ENCODE assay signal across 17 cellular contexts in the genomic region with DNA sequence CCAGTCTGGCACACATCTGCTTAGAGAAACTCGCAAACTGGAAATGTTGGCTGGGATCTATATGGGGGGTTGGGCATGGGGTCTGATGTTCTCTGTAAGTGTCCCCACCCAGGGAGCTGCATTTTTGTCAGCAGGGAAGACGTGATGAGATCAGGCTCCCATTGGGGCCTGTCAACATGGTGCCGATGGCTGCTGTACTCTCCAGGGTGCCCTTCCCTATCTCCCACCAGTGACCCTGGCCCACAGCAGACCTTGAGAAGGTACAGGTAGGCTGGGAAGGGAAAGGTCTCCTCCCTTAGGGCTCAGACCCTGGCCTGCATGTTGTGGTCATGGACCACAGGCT.
DNase-seq lines count a peak whose midpoint lies in the region; ATAC-seq and TF ChIP-seq lines count a peak whose summit lies in the region.
"Had no signal": no experiment of that assay in that cellular context is flagged by ENCODE, and none has a peak within 500 bp of the region (broad histone marks: within the 10 kb centered on the region; RNA-seq: fewer than 3 reads in every experiment).

No MANE protein-coding gene starts in this region.

- H3K9ac ChIP-seq in colonic mucosa (ENCODE audit: low read depth in 2 of 2, low read length in 2 of 2), result no peak overlapping the region

- DNase-seq in HFFc6 (no peak), colonic mucosa (peak; percentile 17), thoracic aorta (ENCODE audit: low spot score) (no peak), dorsolateral prefrontal cortex (no peak), T-helper 17 cell (no peak)
- DNase-seq: activated gamma-delta T cell treated with Interleukin-2 at 50 U/mL for 16 hours; AML-193; central memory CD4-positive, alpha-beta T cell; effector memory CD8-positive, alpha-beta T cell; hippocampal formation; KBM-7; SIG-M5 had no signal

- H3K36me3 ChIP-seq in colonic mucosa, result no peaks in the 10 kb centered on the region
- H3K36me3 ChIP-seq in mesodermal cell (ENCODE audit: control insufficient read depth, insufficient read depth, low read length), result no peaks in the 10 kb centered on the region
- no peaks in the 10 kb centered on the region for H3K36me3 ChIP-seq in thoracic aorta

- H3K4me3 Mint-ChIP-seq in HFFc6 (peak overlapping the region; percentile 56), T-helper 17 cell (no peak overlapping the region)
- H3K4me3 Mint-ChIP-seq: effector memory CD8-positive, alpha-beta T cell; memory B cell; stimulated activated naive CD8-positive, alpha-beta T cell treated with anti-CD3 and anti-CD28 coated beads, Interleukin-15, Interleukin-2, amounts not matched to agents 100 ng/mL and 50 ng/mL, for 24 hours had no signal

- H3K27me3 Mint-ChIP-seq in HFFc6 (ENCODE audit: insufficient read depth), result no peaks in the 10 kb centered on the region
- peaks cover 36% of the 10 kb centered on the region for H3K27me3 Mint-ChIP-seq in T-helper 17 cell

- H3K4me1 ChIP-seq in colonic mucosa (no peaks in the 10 kb centered on the region), mesodermal cell (ENCODE audit: control insufficient read depth, insufficient read depth, low read length, poor library complexity, severe bottlenecking) (peaks cover 38% of the 10 kb centered on the region), thoracic aorta (ENCODE audit: control insufficient read depth in 1 of 2, low read depth in 2 of 2) (peaks cover 22 to 50% of the 10 kb centered on the region in 2 donors)

- H3K27ac ChIP-seq in colonic mucosa (no peak overlapping the region), mesodermal cell (ENCODE audit: low read depth, low read length, severe bottlenecking) (peak overlapping the region; percentile 79), thoracic aorta (peak overlapping the region; percentile 58 to 79), dorsolateral prefrontal cortex (no peak overlapping the region)

- H3K4me1 Mint-ChIP-seq in HFFc6 (ENCODE audit: low read depth) (peaks cover 74% of the 10 kb centered on the region), T-helper 17 cell (no peaks in the 10 kb centered on the region)
- H3K4me1 Mint-ChIP-seq: memory B cell had no signal

- TF ChIP-seq CTCF in HFFc6 (IDR thresholded peaks at IDR 0.05) (no peak), colonic mucosa (IDR thresholded peaks at IDR 0.05) (no peak), thoracic aorta (IDR thresholded peaks at IDR 0.05) (no peak), dorsolateral prefrontal cortex (IDR thresholded peaks at IDR 0.05 in 54 of 56, conservative IDR thresholded peaks at IDR 0.05 in 2 of 56; ENCODE audit: low read depth in 1 of 56, partially characterized antibody in 56 of 56) (no peak)

- ATAC-seq in thoracic aorta (ENCODE audit: insufficient number of reproducible peaks, low FRiP score, low read depth) (no peak), GM21423 (IDR thresholded peaks at IDR 0.05; ENCODE audit: unreplicated experiment) (no peak), GM18861 (IDR thresholded peaks at IDR 0.05; ENCODE audit: unreplicated experiment) (no peak), T-helper 17 cell (no peak)
- ATAC-seq: effector memory CD8-positive, alpha-beta T cell had no signal

- 90 to 94% methylated on average over 3 of the region's 3 CpGs for WGBS in mesodermal cell (ENCODE audit: insufficient coverage in 2 of 2), 2 experiments

- intact Hi-C loops in colonic mucosa (cut with DNase I), result loop anchor here (5.0 kb wide), 1 partner anchor 123 kb away; no protein-coding TSS in a partner anchor
- intact Hi-C loops in dorsolateral prefrontal cortex (cut with DNase I), result no loop called here

- H3K9me3 ChIP-seq in colonic mucosa (no peaks in the 10 kb centered on the region), mesodermal cell (ENCODE audit: control insufficient read depth, low read length) (no peaks in the 10 kb centered on the region), thoracic aorta (no peaks in the 10 kb centered on the region), T-helper 17 cell (ENCODE audit: control insufficient read depth, low read length, poor library complexity, severe bottlenecking) (no peaks in the 10 kb centered on the region)

- no peaks in the 10 kb centered on the region for H3K27me3 ChIP-seq in colonic mucosa
- no peaks in the 10 kb centered on the region for H3K27me3 ChIP-seq in thoracic aorta (replicated peaks; ENCODE audit: insufficient read depth)
- H3K27me3 ChIP-seq in dorsolateral prefrontal cortex, result peaks cover 0 to 3% (median 0%) of the 10 kb centered on the region in 45 donors

- H3K27ac Mint-ChIP-seq in HFFc6 (peak overlapping the region; percentile 94), T-helper 17 cell (no peak overlapping the region)
- H3K27ac Mint-ChIP-seq: effector memory CD8-positive, alpha-beta T cell; memory B cell; stimulated activated naive CD8-positive, alpha-beta T cell treated with anti-CD3 and anti-CD28 coated beads, Interleukin-15, Interleukin-2, amounts not matched to agents 100 ng/mL and 50 ng/mL, for 24 hours had no signal

- H3K4me3 ChIP-seq in colonic mucosa (no peak overlapping the region), mesodermal cell (ENCODE audit: extremely low read depth, insufficient read depth, low read length, poor library complexity, severe bottlenecking) (no peak overlapping the region), thoracic aorta (no peak overlapping the region), dorsolateral prefrontal cortex (no peak overlapping the region)

- no peaks in the 10 kb centered on the region; the same call in 1 of the 2 replicates for H3K36me3 Mint-ChIP-seq in HFFc6 (ENCODE audit: low read depth)
- peaks cover 3% of the 10 kb centered on the region for H3K36me3 Mint-ChIP-seq in T-helper 17 cell (ENCODE audit: low read depth)
- H3K36me3 Mint-ChIP-seq: memory B cell had no signal

- no peaks in the 10 kb centered on the region for H3K9me3 Mint-ChIP-seq in HFFc6
- H3K9me3 Mint-ChIP-seq: effector memory CD8-positive, alpha-beta T cell; memory B cell; stimulated activated naive CD8-positive, alpha-beta T cell treated with anti-CD3 and anti-CD28 coated beads, Interleukin-15, Interleukin-2, amounts not matched to agents 100 ng/mL and 50 ng/mL, for 24 hours had no signal

Comparison
In these comparisons a context has a peak if more than half of its experiments do, and no peak if none do; other contexts are left out.
1. H3K27ac ChIP-seq: peak in mesodermal cell (single experiment) and thoracic aorta (2 of 2); none in colonic mucosa (single experiment) and dorsolateral prefrontal cortex (0 of 59).